Comparison of ENCODE assay signal across 10 cellular contexts in the genomic region with DNA sequence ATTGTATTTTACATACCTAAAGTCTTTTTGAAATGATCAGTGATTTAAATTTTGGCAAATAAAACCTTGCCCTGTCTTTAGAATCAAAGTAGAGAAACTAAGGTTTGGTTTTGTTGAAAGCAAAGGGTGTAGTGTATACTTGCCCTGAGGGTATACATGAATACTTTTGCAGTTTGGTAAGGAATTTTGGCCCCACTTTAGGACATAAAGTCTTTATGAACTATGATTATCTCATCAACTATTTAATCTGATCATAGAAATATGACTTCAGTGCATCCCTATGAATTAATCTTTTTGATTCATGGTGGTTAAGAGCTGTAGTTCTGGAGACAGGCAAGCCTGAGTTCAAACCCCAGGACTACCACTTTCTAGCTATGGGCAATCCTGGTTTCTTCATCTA. TPM values are rescaled to one million over a fixed set of nuclear protein-coding genes. Genes with fewer than 3 reads are reported as not detected.
"Had no signal": no experiment of that assay in that cellular context is flagged by ENCODE, and none has a peak within 500 bp of the region (broad histone marks: within the 10 kb centered on the region; RNA-seq: fewer than 3 reads in every experiment).

No MANE protein-coding gene starts in this region.

- H3K4me1 ChIP-seq: left ventricle myocardium inferior, lower lobe of right lung, parathyroid adenoma, prostate gland had no signal

- H3K9me3 ChIP-seq: esophagus squamous epithelium, left ventricle myocardium inferior, lower lobe of right lung, prostate gland had no signal

- H3K36me3 ChIP-seq: esophagus squamous epithelium, left ventricle myocardium inferior, lower lobe of right lung, prostate gland had no signal

- DNase-seq: cortex of kidney, esophagus squamous epithelium, kidney, lower lobe of right lung had no signal

- FAIRE-seq: kidney had no signal

- H3K9ac ChIP-seq: parathyroid adenoma had no signal

- H3K27me3 ChIP-seq: esophagus squamous epithelium, hepatocyte had no signal

- H3K4me3 ChIP-seq: esophagus squamous epithelium, hepatocyte, left ventricle myocardium inferior, lower lobe of right lung, prostate gland, smooth muscle cell had no signal

RNA-seq across cellular contexts. Expression of a gene that starts 58.7 kb away (rescaled TPM):
- total RNA-seq: left cardiac atrium, left ventricle myocardium inferior had no signal
- polyA plus RNA-seq: hepatocyte had no signal
